ENCODE assay signal across 6 cellular contexts in genomic region chr19:45717983-45718650, GRCh38. TPM values are rescaled to one million over a fixed set of nuclear protein-coding genes. Genes with fewer than 3 reads are reported as not detected.
DNase-seq lines count a peak whose midpoint lies in the region; ATAC-seq and TF ChIP-seq lines count a peak whose summit lies in the region.

No MANE protein-coding gene starts in this region.

- intact Hi-C loops in testis (cut with DNase I; ENCODE audit: low total_unique reads), result no loop called here

- peak overlapping the region; percentile 93 for H3K27ac Mint-ChIP-seq in T-helper 1 cell treated with Interleukin-12 subunit alpha and Interleukin-12 subunit beta and Interleukin-4 antibody, amounts not matched to agents 30 μg/mL and 1 μg/mL, for 36 hours

- H3K4me1 Mint-ChIP-seq in T-helper 1 cell treated with Interleukin-12 subunit alpha and Interleukin-12 subunit beta and Interleukin-4 antibody, amounts not matched to agents 30 μg/mL and 1 μg/mL, for 36 hours (ENCODE audit: low read depth), result peaks cover 25% of the 10 kb centered on the region

- peaks cover 0 to 37% (median 11%) of the 10 kb centered on the region in 3 donors for H3K4me1 ChIP-seq in gastroesophageal sphincter
- H3K4me1 ChIP-seq in testis, result peaks cover 9% of the 10 kb centered on the region

- no peaks in the 10 kb centered on the region for H3K9me3 ChIP-seq in gastroesophageal sphincter
- no peaks in the 10 kb centered on the region for H3K9me3 ChIP-seq in testis

- 71 to 77% methylated on average over 4 to 8 of the region's 12 CpGs for WGBS in gastroesophageal sphincter (ENCODE audit: low coverage in 1 of 2), 2 donors
- WGBS in testis, 2 donors, result 46 to 51% methylated on average over 11 to 12 of the region's 12 CpGs

- TF ChIP-seq EP300 in gastroesophageal sphincter (IDR thresholded peaks at IDR 0.05), result no peak

- H3K27me3 ChIP-seq in gastroesophageal sphincter, result no peaks in the 10 kb centered on the region
- H3K27me3 ChIP-seq in testis, result no peaks in the 10 kb centered on the region

- peaks cover 23% of the 10 kb centered on the region for H3K36me3 Mint-ChIP-seq in T-helper 1 cell treated with Interleukin-12 subunit alpha and Interleukin-12 subunit beta and Interleukin-4 antibody, amounts not matched to agents 30 μg/mL and 1 μg/mL, for 36 hours (ENCODE audit: low read depth)

- DNase-seq in T-helper 1 cell, result no peak
- peak; percentile 41 for DNase-seq in testis
- no peak for DNase-seq in dedifferentiated amniotic fluid mesenchymal stem cell (ENCODE audit: extremely low spot score)
- DNase-seq in stimulated activated CD4-positive, alpha-beta T cell treated with anti-CD3 and anti-CD28 coated beads, Interleukin-15, amount 100 ng/mL, for 24 hours, result no peak

- H3K27ac ChIP-seq in gastroesophageal sphincter, result peak overlapping the region; percentile 70 to 93 (median 92)
- peak overlapping the region; percentile 87 to 94 for H3K27ac ChIP-seq in testis

- no peaks in the 10 kb centered on the region for H3K27me3 Mint-ChIP-seq in T-helper 1 cell treated with Interleukin-12 subunit alpha and Interleukin-12 subunit beta and Interleukin-4 antibody, amounts not matched to agents 30 μg/mL and 1 μg/mL, for 36 hours (ENCODE audit: low read depth)

- H3K9me3 Mint-ChIP-seq in T-helper 1 cell treated with Interleukin-12 subunit alpha and Interleukin-12 subunit beta and Interleukin-4 antibody, amounts not matched to agents 30 μg/mL and 1 μg/mL, for 36 hours, result no peaks in the 10 kb centered on the region

- H3K4me3 Mint-ChIP-seq in T-helper 1 cell treated with Interleukin-12 subunit alpha and Interleukin-12 subunit beta and Interleukin-4 antibody, amounts not matched to agents 30 μg/mL and 1 μg/mL, for 36 hours, result peak overlapping the region; percentile 94

- H3K4me3 ChIP-seq in gastroesophageal sphincter (peak overlapping the region; percentile 28 to 69), testis (peak overlapping the region; percentile 51 to 80)

- TF ChIP-seq POLR2A in gastroesophageal sphincter (IDR thresholded peaks at IDR 0.05) (no peak), testis (IDR thresholded peaks at IDR 0.05) (no peak)

- ATAC-seq in gastroesophageal sphincter, result no peak

- H3K36me3 ChIP-seq in gastroesophageal sphincter (peaks cover 0 to 24% of the 10 kb centered on the region in 2 donors), testis (ENCODE audit: low read depth, missing control alignments) (no peaks in the 10 kb centered on the region)

- TF ChIP-seq CTCF in gastroesophageal sphincter (IDR thresholded peaks at IDR 0.05) (no peak), testis (IDR thresholded peaks at IDR 0.05) (no peak)

RNA-seq across cellular contexts. Expression of gene FBXO46, which starts 12.6 kb away (rescaled TPM):
- total RNA-seq in gastroesophageal sphincter (10 to 100 TPM; 12.1 to 20.5 (median 14.9) TPM), testis (10 to 100 TPM; 22.4 to 24.2 TPM)
- 20.1 TPM for polyA plus RNA-seq in testis (ENCODE audit: insufficient read depth, low read depth, low replicate concordance)

RNA-seq across cellular contexts. Expression of gene MEIOSIN, which starts 15.1 kb away (rescaled TPM):
- total RNA-seq in gastroesophageal sphincter, result not detected
- 10 to 100 TPM in 1 of 2 donors, 1 to 10 TPM in 1; 9.2 to 13.8 TPM for total RNA-seq in testis
- 10.4 TPM for polyA plus RNA-seq in testis (ENCODE audit: insufficient read depth, low read depth, low replicate concordance)

RNA-seq across cellular contexts. Expression of gene QPCTL, which starts 25.7 kb away (rescaled TPM):
- total RNA-seq in gastroesophageal sphincter (1 to 10 TPM; 2.7 to 6.6 (median 4.2) TPM), testis (1 to 10 TPM; 5.3 to 6.9 TPM)
- 3.5 TPM for polyA plus RNA-seq in testis (ENCODE audit: insufficient read depth, low read depth, low replicate concordance)

RNA-seq across cellular contexts. Expression of gene SNRPD2, which starts 26.4 kb away (rescaled TPM):
- total RNA-seq in gastroesophageal sphincter (100 to 1,000 TPM; 113 to 201 (median 152) TPM), testis (100 to 1,000 TPM; 111 to 128 TPM)
- polyA plus RNA-seq in testis (ENCODE audit: insufficient read depth, low read depth, low replicate concordance), result 242 TPM

RNA-seq across cellular contexts. Expression of gene GIPR, which starts 50.1 kb away (rescaled TPM):
- total RNA-seq in gastroesophageal sphincter (under 1 TPM in 1 of 4 donors, not detected in 3; 0.54 TPM), testis (under 1 TPM; 0.16 to 0.74 TPM)
- 0.50 TPM for polyA plus RNA-seq in testis (ENCODE audit: insufficient read depth, low read depth, low replicate concordance)

Comparison
In these comparisons a context has a peak if more than half of its experiments do, and no peak if none do; other contexts are left out.
1. RNA of gene MEIOSIN, which starts 15.1 kb away (total RNA-seq): 9.2 to 13.8 TPM in testis; not detected in gastroesophageal sphincter; every median in the first group is over 10 times any median in the second.